ENCODE assay signal across 8 cellular contexts in genomic region chr3:30607032-30607833, GRCh38. TPM values are rescaled to one million over a fixed set of nuclear protein-coding genes. Genes with fewer than 3 reads are reported as not detected.
A peak's percentile ranks its signal among the peaks of the same experiment; 100 is the strongest.
DNase-seq lines count a peak whose midpoint lies in the region; ATAC-seq lines count a peak whose summit lies in the region.

No MANE protein-coding gene starts in this region.

- no peaks in the 10 kb centered on the region for H3K36me3 ChIP-seq in SK-N-MC (ENCODE audit: insufficient read depth, low read length)

- peaks cover 23% of the 10 kb centered on the region for H3K36me3 Mint-ChIP-seq in activated naive CD8-positive, alpha-beta T cell

- H3K9me3 ChIP-seq in SK-N-MC (ENCODE audit: low read depth, low read length) = no peaks in the 10 kb centered on the region

- H3K27ac ChIP-seq in SK-N-MC = no peak overlapping the region

- peak overlapping the region; percentile 97 for H3K27ac Mint-ChIP-seq in activated naive CD8-positive, alpha-beta T cell

- H3K4me3 Mint-ChIP-seq in activated naive CD8-positive, alpha-beta T cell = peak overlapping the region; percentile 99

- ATAC-seq in HG03135 (IDR thresholded peaks at IDR 0.05; ENCODE audit: unreplicated experiment) = peak; percentile 52
- peak; percentile 60 for ATAC-seq in left ventricle myocardium superior
- peak; percentile 54 for ATAC-seq in sciatic nerve

- no peaks in the 10 kb centered on the region for H3K27me3 Mint-ChIP-seq in activated naive CD8-positive, alpha-beta T cell

- in situ Hi-C loops in G401 (cut with HindIII; ENCODE audit: low sequenced_read_pairs) = no loop called here

- peak overlapping the region; percentile 32 for H3K9ac ChIP-seq in SK-N-MC (ENCODE audit: insufficient read length)

- H3K4me3 ChIP-seq in SK-N-MC = peak overlapping the region; percentile 74

- intact Hi-C loops in left ventricle myocardium superior (cut with micrococcal nuclease) (no loop called here), sciatic nerve (cut with DNase I) (no loop called here)

- H3K9me3 Mint-ChIP-seq in activated naive CD8-positive, alpha-beta T cell (ENCODE audit: low read depth) = no peaks in the 10 kb centered on the region

- peaks cover 62% of the 10 kb centered on the region for H3K4me1 Mint-ChIP-seq in activated naive CD8-positive, alpha-beta T cell (ENCODE audit: low read depth)

- DNase-seq in NK-92 treated with Interleukin-12 subunit alpha and Interleukin-12 subunit beta, amount 100 ng/mL, for 24 hours (lab: John Stamatoyannopoulos, UW) = peak; percentile 53
- DNase-seq in NK-92 (lab: John Stamatoyannopoulos, UW; ENCODE audit: unreplicated experiment) (no peak), SK-N-MC (ENCODE audit: low read depth, low spot score) (no peak), left ventricle myocardium superior (peak; percentile 85), sciatic nerve (ENCODE audit: low spot score) (peak; percentile 86), G401 (ENCODE audit: low spot score) (no peak)

RNA-seq across cellular contexts. Expression of gene TGFBR2, which starts 0.8 kb away (rescaled TPM):
- total RNA-seq in left ventricle myocardium superior = 175 TPM
- total RNA-seq in sciatic nerve = 221 TPM
- total RNA-seq in G401 (2014; rRNA removed; shearing (Covaris generic)) = 0.81 TPM in 1 of 2 replicates, not detected in the other

Comparison
In these comparisons a context has a peak if more than half of its experiments do, and no peak if none do; other contexts are left out.
1. DNase-seq: peak in NK-92 treated with Interleukin-12 subunit alpha and Interleukin-12 subunit beta, amount 100 ng/mL, for 24 hours (single experiment), left ventricle myocardium superior (single experiment) and sciatic nerve (single experiment); none in NK-92 (single experiment), SK-N-MC (single experiment) and G401 (single experiment).
2. RNA of gene TGFBR2, which starts 0.8 kb away (total RNA-seq): 221 TPM in sciatic nerve (single experiment) and 175 TPM in left ventricle myocardium superior (single experiment); 0.81 TPM in G401; every median in the first group is over 10 times any median in the second.
3. Peak in every context shown above with its lines, with median percentiles within 50 percentile points of each other: ATAC-seq.